In genomic region chrX:80807606-80808159, GRCh38 we compare ENCODE assay signal across 1 cellular context.
TF ChIP-seq lines count a peak whose summit lies in the region.

No MANE protein-coding gene starts in this region.

TF ChIP-seq in GM23338, 12 proteins besides CTCF, POLR2A, EP300 and RAD21 (continued from another document):
- no peak for TF ChIP-seq REST (IDR thresholded peaks at IDR 0.05; ENCODE audit: unreplicated experiment)
- no peak for TF ChIP-seq NANOG (IDR thresholded peaks at IDR 0.05; ENCODE audit: borderline replicate concordance)
- TF ChIP-seq ZNF462 (CRISPR knock-in tag; IDR thresholded peaks at IDR 0.05): no peak
- TF ChIP-seq STAT1 (IDR thresholded peaks at IDR 0.05; ENCODE audit: unreplicated experiment): no peak
- TF ChIP-seq POLR2AphosphoS5 (IDR thresholded peaks at IDR 0.05; ENCODE audit: low read depth): no peak
- TF ChIP-seq CREB1 (CRISPR knock-in tag; IDR thresholded peaks at IDR 0.05; ENCODE audit: low read depth): no peak
- TF ChIP-seq EZH2phosphoT487 (IDR thresholded peaks at IDR 0.05; ENCODE audit: unreplicated experiment): no peak
- no peak for TF ChIP-seq ZNF331 (CRISPR knock-in tag; IDR thresholded peaks at IDR 0.05; ENCODE audit: low read depth)
- no peak for TF ChIP-seq ZNF114 (CRISPR knock-in tag; IDR thresholded peaks at IDR 0.05)
TF ChIP-seq in GM23338: peak in this region for 0.
